Comparison of ENCODE assay signal across 8 cellular contexts in the genomic region with DNA sequence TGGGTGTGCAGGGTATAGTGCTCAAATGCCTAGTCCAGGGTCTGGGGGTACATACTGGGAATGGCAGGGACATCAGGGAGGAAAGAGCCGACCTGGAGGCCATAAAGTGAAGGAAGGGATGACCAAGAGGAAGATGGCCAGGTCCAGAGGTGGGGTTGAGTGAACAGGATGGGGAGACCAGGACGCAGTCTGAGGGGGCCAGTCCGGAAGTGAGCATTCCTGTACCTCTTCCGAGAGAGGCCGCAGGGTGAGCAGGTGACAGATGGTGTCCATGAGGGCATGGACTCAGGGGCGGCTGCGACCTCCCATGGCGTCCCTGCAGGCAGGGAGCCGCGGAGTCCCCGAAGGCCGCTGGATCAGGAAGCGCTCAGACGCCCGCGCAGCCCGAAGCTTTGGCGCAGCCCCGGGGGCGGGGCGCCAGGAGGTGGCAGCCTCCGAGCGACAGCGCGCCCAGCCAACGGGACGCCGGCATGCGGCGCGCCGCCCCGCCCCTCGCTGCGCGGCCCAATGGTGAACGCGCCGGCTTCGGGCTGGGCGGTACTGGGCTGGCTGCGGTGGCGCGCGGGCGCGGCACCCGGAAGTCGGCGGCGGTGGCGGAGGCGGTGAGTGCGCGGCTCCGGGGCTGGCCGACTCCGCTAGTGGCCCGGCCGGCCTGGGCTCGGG. TPM values are rescaled to one million over a fixed set of nuclear protein-coding genes. Genes with fewer than 3 reads are reported as not detected.
A peak's percentile ranks its signal among the peaks of the same experiment; 100 is the strongest.
DNase-seq lines count a peak whose midpoint lies in the region; ATAC-seq and TF ChIP-seq lines count a peak whose summit lies in the region.

A gene with protein sequence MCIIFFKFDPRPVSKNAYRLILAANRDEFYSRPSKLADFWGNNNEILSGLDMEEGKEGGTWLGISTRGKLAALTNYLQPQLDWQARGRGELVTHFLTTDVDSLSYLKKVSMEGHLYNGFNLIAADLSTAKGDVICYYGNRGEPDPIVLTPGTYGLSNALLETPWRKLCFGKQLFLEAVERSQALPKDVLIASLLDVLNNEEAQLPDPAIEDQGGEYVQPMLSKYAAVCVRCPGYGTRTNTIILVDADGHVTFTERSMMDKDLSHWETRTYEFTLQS (plus strand): TSS at position 578 of the 663 bp plus-strand sequence. CDS start 15,689 bp downstream, outside the sequence.

- peak within 1 kb of the TSS; percentile 89 for H3K4me3 ChIP-seq in AG09309 (ENCODE audit: control insufficient read depth, low read depth, low read length)
- peak within 1 kb of the TSS; percentile 89 for H3K4me3 ChIP-seq in choroid plexus epithelial cell (ENCODE audit: low read depth, low read length)

- no peaks in the 10 kb centered on the region for H3K27me3 Mint-ChIP-seq in activated CD4-positive, alpha-beta T cell treated with anti-CD3 and anti-CD28 coated beads for 36 hours

- intact Hi-C loops in activated CD4-positive, alpha-beta T cell treated with anti-CD3 and anti-CD28 coated beads for 36 hours (cut with DNase I, micrococcal nuclease), result loop anchor here (1.0 to 5.0 kb wide), 15 partner anchors 33 to 982 kb away; a partner anchor contains a TSS

- H3K27me3 ChIP-seq in layer of hippocampus (ENCODE audit: control insufficient read depth, insufficient read depth, low read length), result no peaks in the 10 kb centered on the region

- H3K27ac Mint-ChIP-seq in activated CD4-positive, alpha-beta T cell treated with anti-CD3 and anti-CD28 coated beads for 36 hours, result peak within 1 kb of the TSS; percentile 89

- TF ChIP-seq CTCF in AG09309 (IDR thresholded peaks at IDR 0.05; ENCODE audit: control insufficient read depth, insufficient read depth, low read depth, low read length, missing control alignments) (no peak), choroid plexus epithelial cell (conservative IDR thresholded peaks at IDR 0.05; ENCODE audit: low read depth, low read length) (no peak)

- H3K36me3 Mint-ChIP-seq in activated CD4-positive, alpha-beta T cell treated with anti-CD3 and anti-CD28 coated beads for 36 hours (ENCODE audit: low read depth), result no peaks in the 10 kb centered on the region

- H3K9me3 Mint-ChIP-seq in activated CD4-positive, alpha-beta T cell treated with anti-CD3 and anti-CD28 coated beads for 36 hours (ENCODE audit: low read depth), result no peaks in the 10 kb centered on the region

- peak; percentile 52 for DNase-seq in AG09309 (ENCODE audit: low read depth)
- peak; percentile 74 to 94 for DNase-seq in NCI-H524 (lab: John Stamatoyannopoulos, UW)
- DNase-seq in activated CD4-positive, alpha-beta T cell treated with anti-CD3 and anti-CD28 coated beads for 36 hours, result peak; percentile 96
- peak; percentile 89 for DNase-seq in choroid plexus epithelial cell (ENCODE audit: low read depth)
- DNase-seq in stimulated activated CD4-positive, alpha-beta T cell treated with anti-CD3 and anti-CD28 coated beads, Interleukin-1b, Interleukin-23, amount 100 ng/mL, for 24 hours (ENCODE audit: low read depth in 4 of 4, low spot score in 1 of 4), result peak; percentile 75 to 89 (median 86)

- H3K4me3 Mint-ChIP-seq in activated CD4-positive, alpha-beta T cell treated with anti-CD3 and anti-CD28 coated beads for 36 hours, result peak within 1 kb of the TSS; percentile 94

- POLR2A ChIA-PET in activated CD4-positive, alpha-beta T cell treated with anti-CD3 and anti-CD28 coated beads for 36 hours (lab: Charles Lee), result interaction anchor here (0.8 to 2.0 kb wide), 2 partner anchors 81 to 97 kb away, joined by 3 to 5 read pairs; a partner anchor contains a TSS

- H3K4me1 Mint-ChIP-seq in activated CD4-positive, alpha-beta T cell treated with anti-CD3 and anti-CD28 coated beads for 36 hours, result peaks cover 34% of the 10 kb centered on the region

- ATAC-seq in GM19035 (IDR thresholded peaks at IDR 0.05; ENCODE audit: unreplicated experiment) (peak; percentile 63), HG03378 (IDR thresholded peaks at IDR 0.05; ENCODE audit: unreplicated experiment) (peak; percentile 45)
- ATAC-seq in activated CD4-positive, alpha-beta T cell treated with anti-CD3 and anti-CD28 coated beads for 36 hours, result peak; percentile 94

- H3K27ac ChIP-seq in layer of hippocampus (ENCODE audit: low read depth, low read length), result peak within 1 kb of the TSS; percentile 89

- CTCF ChIA-PET in activated CD4-positive, alpha-beta T cell treated with anti-CD3 and anti-CD28 coated beads for 36 hours (lab: Charles Lee), result no interaction called here

RNA-seq across cellular contexts. Expression of the gene that starts here (rescaled TPM):
- total RNA-seq in activated CD4-positive, alpha-beta T cell treated with anti-CD3 and anti-CD28 coated beads for 36 hours, result 10 to 100 TPM; 20.3 to 22.8 TPM

Comparison
In these comparisons a context has a peak if more than half of its experiments do, and no peak if none do; other contexts are left out.
1. Peak in every context shown above with its lines: DNase-seq, ATAC-seq, H3K4me3 ChIP-seq and H3K27ac ChIP-seq.